In genomic region chr14:52044791-52045522, GRCh38 we compare ENCODE assay signal across 12 cellular contexts. TPM values are rescaled to one million over a fixed set of nuclear protein-coding genes. Genes with fewer than 3 reads are reported as not detected.
DNase-seq lines count a peak whose midpoint lies in the region; ATAC-seq and TF ChIP-seq lines count a peak whose summit lies in the region.
"Had no signal": no experiment of that assay in that cellular context is flagged by ENCODE, and none has a peak within 500 bp of the region (broad histone marks: within the 10 kb centered on the region; RNA-seq: fewer than 3 reads in every experiment).

No MANE protein-coding gene starts in this region.

- peaks cover 6% of the 10 kb centered on the region for H3K79me2 ChIP-seq in hepatocyte

- TF ChIP-seq CTCF in cardiac muscle cell (IDR thresholded peaks at IDR 0.05; ENCODE audit: low read depth, low read length) = no peak
- no peak for TF ChIP-seq CTCF in astrocyte of the cerebellum (IDR thresholded peaks at IDR 0.05; ENCODE audit: low read depth, low read length, missing control alignments)
- no peak for TF ChIP-seq CTCF in hepatocyte (IDR thresholded peaks at IDR 0.05; ENCODE audit: poor library complexity)

- no peaks in the 10 kb centered on the region for H4K20me1 ChIP-seq in hepatocyte (ENCODE audit: insufficient read depth, poor library complexity, severe bottlenecking)

- H3K27ac ChIP-seq in cardiac muscle cell (peak overlapping the region; percentile 70), hepatocyte (peak overlapping the region; percentile 22), aorta (ENCODE audit: low read depth in 1 of 2, low read length in 2 of 2) (peak overlapping the region; percentile 20 to 91)
- H3K27ac ChIP-seq: prostate gland had no signal

- peaks cover 36% of the 10 kb centered on the region for H3K36me3 ChIP-seq in cardiac muscle cell
- H3K36me3 ChIP-seq in hepatocyte (replicated peaks; ENCODE audit: insufficient read depth, low read depth) = no peaks in the 10 kb centered on the region
- no peaks in the 10 kb centered on the region for H3K36me3 ChIP-seq in aorta (ENCODE audit: control insufficient read depth in 1 of 2, insufficient read depth in 2 of 2, low read length in 1 of 2)
- H3K36me3 ChIP-seq: prostate gland had no signal

- WGBS in hepatocyte (ENCODE audit: low lambda C conversion rate, missing lambda C conversion rate) = 90% methylated on average over 11 of the region's 11 CpGs
- 63% methylated on average over 11 of the region's 11 CpGs for WGBS in aorta, 2 donors

- H3K9me3 ChIP-seq in cardiac muscle cell (ENCODE audit: low read depth) (no peaks in the 10 kb centered on the region), hepatocyte (ENCODE audit: low read depth) (no peaks in the 10 kb centered on the region), aorta (ENCODE audit: control insufficient read depth, low read length) (no peaks in the 10 kb centered on the region)
- H3K9me3 ChIP-seq: prostate gland had no signal

- intact Hi-C loops in Right ventricle myocardium inferior (cut with DNase I) = no loop called here
- intact Hi-C loops in aorta (cut with DNase I) = no loop called here

- H3K27me3 ChIP-seq in cardiac muscle cell = no peaks in the 10 kb centered on the region
- H3K27me3 ChIP-seq in hepatocyte = no peaks in the 10 kb centered on the region
- no peaks in the 10 kb centered on the region for H3K27me3 ChIP-seq in aorta (ENCODE audit: control insufficient read depth in 1 of 2, insufficient read depth in 2 of 2, low read length in 1 of 2)

- H3K4me3 ChIP-seq in cardiac muscle cell (no peak overlapping the region), astrocyte of the cerebellum (ENCODE audit: low read depth, low read length) (no peak overlapping the region), hepatocyte (no peak overlapping the region), aorta (ENCODE audit: low read length in 2 of 2) (no peak overlapping the region)
- H3K4me3 ChIP-seq: prostate gland had no signal

- H3K4me1 ChIP-seq in cardiac muscle cell (ENCODE audit: low read depth) (peaks cover 50% of the 10 kb centered on the region), hepatocyte (ENCODE audit: insufficient read depth) (peaks cover 5% of the 10 kb centered on the region), aorta (ENCODE audit: control insufficient read depth in 1 of 2, insufficient read depth in 2 of 2, low read length in 2 of 2) (peaks cover 2 to 11% of the 10 kb centered on the region in 2 donors)
- H3K4me1 ChIP-seq: prostate gland had no signal

- ATAC-seq in Right ventricle myocardium inferior (no peak), aorta (ENCODE audit: low FRiP score) (peak; percentile 82), HG03175 (IDR thresholded peaks at IDR 0.05; ENCODE audit: unreplicated experiment) (no peak)

- in situ Hi-C loops in astrocyte of the cerebellum (cut with HindIII; ENCODE audit: low sequenced_read_pairs) = no loop called here

- peak in 1 of 2 donors; percentile 86 for DNase-seq in cardiac muscle cell (ENCODE audit: low read depth in 1 of 2, low spot score in 1 of 2)
- no peak for DNase-seq in Right ventricle myocardium inferior (ENCODE audit: missing footprints)
- peak; percentile 65 for DNase-seq in astrocyte of the cerebellum (ENCODE audit: low read depth)
- no peak for DNase-seq in hepatocyte (ENCODE audit: low spot score)
- DNase-seq in aorta = no peak
- DNase-seq in activated CD8-positive, alpha-beta memory T cell treated with anti-CD3 and anti-CD28 coated beads, Interleukin-2, amount 50 U/mL, for 48 hours = no peak
- DNase-seq in HuH-7 (ENCODE audit: low spot score) = no peak
- DNase-seq: activated CD4-positive, alpha-beta T cell treated with anti-CD3 and anti-CD28 coated beads, Interleukin-2, amount 50 U/mL, for 1 hour; CD8-positive, alpha-beta memory T cell; MV-4-11 had no signal

- H3K9me2 ChIP-seq in hepatocyte (replicated peaks; ENCODE audit: insufficient read depth) = no peaks in the 10 kb centered on the region

- no peak overlapping the region for H3K4me2 ChIP-seq in hepatocyte

- H2AFZ ChIP-seq in hepatocyte = no peak overlapping the region

RNA-seq across cellular contexts. Expression of gene NID2, which starts 23.9 kb away (rescaled TPM):
- total RNA-seq in cardiac muscle cell = 275 and 538 TPM in 2 replicates
- polyA plus RNA-seq in cardiac muscle cell = 179 and 341 TPM in 2 replicates
- total RNA-seq in Right ventricle myocardium inferior = 41.8 TPM
- 43.1 and 52.8 TPM in 2 replicates for total RNA-seq in hepatocyte
- polyA plus RNA-seq in hepatocyte = 60.4 and 65.7 TPM in 2 replicates
- total RNA-seq in aorta = 10 to 100 TPM; 22.1 to 56.6 TPM
- 10 to 100 TPM in 1 of 2 donors, 1 to 10 TPM in 1; 2.8 to 30.9 TPM for polyA plus RNA-seq in aorta
- total RNA-seq: CD8-positive, alpha-beta memory T cell had no signal

RNA-seq across cellular contexts. Expression of gene RTRAF, which starts 55.6 kb away (rescaled TPM):
- total RNA-seq in cardiac muscle cell (60.6 and 129 TPM in 2 replicates), Right ventricle myocardium inferior (276 TPM), hepatocyte (94.7 and 96.8 TPM in 2 replicates), aorta (100 to 1,000 TPM; 110 to 117 TPM)
- polyA plus RNA-seq in cardiac muscle cell (309 and 332 TPM in 2 replicates), hepatocyte (177 and 194 TPM in 2 replicates), aorta (100 to 1,000 TPM; 109 to 117 TPM)
